ENCODE assay signal across 20 cellular contexts in genomic region chr3:87621667-87622066, GRCh38.
DNase-seq lines count a peak whose midpoint lies in the region; ATAC-seq lines count a peak whose summit lies in the region.
"Had no signal": no experiment of that assay in that cellular context is flagged by ENCODE, and none has a peak within 500 bp of the region (broad histone marks: within the 10 kb centered on the region; RNA-seq: fewer than 3 reads in every experiment).

No MANE protein-coding gene starts in this region.

- no peaks in the 10 kb centered on the region for H3K36me3 Mint-ChIP-seq in T-helper 2 cell treated with Interferon-gamma antibody and Interleukin-4, amounts not matched to agents 5 μg/mL and 100 μg/mL, for 36 hours (ENCODE audit: low read depth)
- H3K36me3 Mint-ChIP-seq: activated naive CD4-positive, alpha-beta T cell treated with anti-CD3 and anti-CD28 coated beads, Interleukin-2, amount 10 ng/mL, durations not matched to agents 7 days and 5 days; natural killer cell treated with Interleukin-12 subunit alpha and Interleukin-12 subunit beta and Interleukin-15 and Interleukin-18, amount 100 ng/mL, for 72 hours had no signal

- peak; percentile 60 for ATAC-seq in GM18868 (IDR thresholded peaks at IDR 0.05; ENCODE audit: unreplicated experiment)
- ATAC-seq in GM21447 (IDR thresholded peaks at IDR 0.05; ENCODE audit: unreplicated experiment) = peak; percentile 81
- ATAC-seq in HG03064 (IDR thresholded peaks at IDR 0.05; ENCODE audit: low read depth, unreplicated experiment) = peak; percentile 89
- peak; percentile 83 for ATAC-seq in HG03571 (IDR thresholded peaks at IDR 0.05; ENCODE audit: unreplicated experiment)
- ATAC-seq in HG02642 (IDR thresholded peaks at IDR 0.05; ENCODE audit: poor library complexity, unreplicated experiment) = no peak
- ATAC-seq: natural killer cell treated with Interleukin-12 subunit alpha and Interleukin-12 subunit beta and Interleukin-15 and Interleukin-18, amount 100 ng/mL, for 72 hours had no signal

- no peak for DNase-seq in T-helper 2 cell treated with Interferon-gamma antibody and Interleukin-4, amounts not matched to agents 5 μg/mL and 100 μg/mL, for 36 hours (ENCODE audit: low spot score)
- no peak for DNase-seq in activated gamma-delta T cell treated with Interleukin-2 at 50 U/mL for 16 hours
- no peak for DNase-seq in HAP-1 (ENCODE audit: low spot score in 2 of 2)
- DNase-seq: activated CD4-positive, alpha-beta T cell treated with anti-CD3 and anti-CD28 coated beads, Interleukin-2, amount 10 ng/mL, durations not matched to agents 24 days and 14 days; activated naive CD4-positive, alpha-beta T cell treated with anti-CD3 and anti-CD28 coated beads, Interleukin-2, amount 10 ng/mL, durations not matched to agents 7 days and 5 days; AML-193; hypothalamus; kidney glomerular epithelial cell; mesenchymal stem cell; NCI-H187 treated with DMSO at 0.1 percent for 48 hours; NCI-H524; small intestine; tibial artery had no signal

- peaks cover 5% of the 10 kb centered on the region for H3K9me3 Mint-ChIP-seq in T-helper 2 cell treated with Interferon-gamma antibody and Interleukin-4, amounts not matched to agents 5 μg/mL and 100 μg/mL, for 36 hours
- H3K9me3 Mint-ChIP-seq: activated CD4-positive, alpha-beta T cell treated with anti-CD3 and anti-CD28 coated beads, Interleukin-2, amount 10 ng/mL, durations not matched to agents 24 days and 14 days had no signal

- H3K4me1 ChIP-seq in HAP-1 = no peaks in the 10 kb centered on the region
- H3K4me1 ChIP-seq: tibial artery had no signal

- H3K27me3 Mint-ChIP-seq in T-helper 2 cell treated with Interferon-gamma antibody and Interleukin-4, amounts not matched to agents 5 μg/mL and 100 μg/mL, for 36 hours (ENCODE audit: low read depth) = no peaks in the 10 kb centered on the region
- H3K27me3 Mint-ChIP-seq: activated CD4-positive, alpha-beta T cell treated with anti-CD3 and anti-CD28 coated beads, Interleukin-2, amount 10 ng/mL, durations not matched to agents 24 days and 14 days; activated naive CD4-positive, alpha-beta T cell treated with anti-CD3 and anti-CD28 coated beads, Interleukin-2, amount 10 ng/mL, durations not matched to agents 7 days and 5 days; natural killer cell treated with Interleukin-12 subunit alpha and Interleukin-12 subunit beta and Interleukin-15 and Interleukin-18, amount 100 ng/mL, for 72 hours; progenitor cell of endocrine pancreas had no signal

- no peaks in the 10 kb centered on the region for H3K9me3 ChIP-seq in HAP-1
- H3K9me3 ChIP-seq: tibial artery had no signal

- in situ Hi-C loops in HAP-1 (cut with MboI; ENCODE audit: low sequenced_read_pairs) = no loop called here

- no peaks in the 10 kb centered on the region for H3K27me3 ChIP-seq in HAP-1 (ENCODE audit: low read depth)
- H3K27me3 ChIP-seq: tibial artery had no signal

- no peaks in the 10 kb centered on the region for H3K36me3 ChIP-seq in HAP-1 (replicated peaks)
- H3K36me3 ChIP-seq: tibial artery had no signal

- no peaks in the 10 kb centered on the region for H3K4me1 Mint-ChIP-seq in T-helper 2 cell treated with Interferon-gamma antibody and Interleukin-4, amounts not matched to agents 5 μg/mL and 100 μg/mL, for 36 hours (ENCODE audit: low read depth)
- H3K4me1 Mint-ChIP-seq: activated CD4-positive, alpha-beta T cell treated with anti-CD3 and anti-CD28 coated beads, Interleukin-2, amount 10 ng/mL, durations not matched to agents 24 days and 14 days; activated naive CD4-positive, alpha-beta T cell treated with anti-CD3 and anti-CD28 coated beads, Interleukin-2, amount 10 ng/mL, durations not matched to agents 7 days and 5 days had no signal

- no peak overlapping the region for H3K4me3 Mint-ChIP-seq in T-helper 2 cell treated with Interferon-gamma antibody and Interleukin-4, amounts not matched to agents 5 μg/mL and 100 μg/mL, for 36 hours
- H3K4me3 Mint-ChIP-seq: activated CD4-positive, alpha-beta T cell treated with anti-CD3 and anti-CD28 coated beads, Interleukin-2, amount 10 ng/mL, durations not matched to agents 24 days and 14 days; activated naive CD4-positive, alpha-beta T cell treated with anti-CD3 and anti-CD28 coated beads, Interleukin-2, amount 10 ng/mL, durations not matched to agents 7 days and 5 days; natural killer cell treated with Interleukin-12 subunit alpha and Interleukin-12 subunit beta and Interleukin-15 and Interleukin-18, amount 100 ng/mL, for 72 hours had no signal

- no peak overlapping the region for H3K27ac Mint-ChIP-seq in T-helper 2 cell treated with Interferon-gamma antibody and Interleukin-4, amounts not matched to agents 5 μg/mL and 100 μg/mL, for 36 hours
- H3K27ac Mint-ChIP-seq: activated CD4-positive, alpha-beta T cell treated with anti-CD3 and anti-CD28 coated beads, Interleukin-2, amount 10 ng/mL, durations not matched to agents 24 days and 14 days; activated naive CD4-positive, alpha-beta T cell treated with anti-CD3 and anti-CD28 coated beads, Interleukin-2, amount 10 ng/mL, durations not matched to agents 7 days and 5 days; natural killer cell treated with Interleukin-12 subunit alpha and Interleukin-12 subunit beta and Interleukin-15 and Interleukin-18, amount 100 ng/mL, for 72 hours; progenitor cell of endocrine pancreas had no signal

- no peak overlapping the region for H3K4me3 ChIP-seq in HAP-1
- H3K4me3 ChIP-seq: tibial artery had no signal
